In the genomic region with DNA sequence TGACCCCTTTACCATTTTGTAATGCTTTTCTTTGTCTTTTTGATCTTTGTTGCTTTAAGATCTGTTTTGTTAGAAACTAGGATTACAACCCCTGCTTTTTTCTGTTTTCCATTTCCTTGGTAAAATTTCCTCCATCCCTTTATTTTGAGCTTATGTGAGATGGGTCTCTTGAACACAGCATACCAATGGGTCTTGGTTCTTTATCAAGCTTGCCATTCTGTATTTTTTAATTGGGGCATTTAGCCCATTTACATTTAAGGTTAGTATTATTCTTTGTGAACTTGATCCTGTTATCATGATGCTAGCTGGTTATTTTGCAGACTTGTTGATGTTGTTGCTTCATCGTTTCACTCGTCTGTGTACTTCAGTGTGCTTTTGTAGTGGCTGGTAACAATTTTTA, we compare ENCODE assay signal across 28 cellular contexts.
"Had no signal": no experiment of that assay in that cellular context is flagged by ENCODE, and none has a peak within 500 bp of the region (broad histone marks: within the 10 kb centered on the region; RNA-seq: fewer than 3 reads in every experiment).

No MANE protein-coding gene starts in this region.

- H3K4me3 ChIP-seq: colonic mucosa, coronary artery, dorsolateral prefrontal cortex, esophagus muscularis mucosa, esophagus squamous epithelium, gastrocnemius medialis, gastroesophageal sphincter, heart left ventricle, heart right ventricle had no signal

- H3K4me1 ChIP-seq: colonic mucosa, esophagus squamous epithelium, foreskin keratinocyte, gastroesophageal sphincter, heart left ventricle had no signal

- FAIRE-seq: colon, endometrium, endothelial cell of umbilical vein, frontal cortex had no signal

- H3K36me3 ChIP-seq: colonic mucosa, esophagus muscularis mucosa, esophagus squamous epithelium, gastrocnemius medialis, gastroesophageal sphincter, heart left ventricle, heart right ventricle had no signal

- H3K27me3 Mint-ChIP-seq: dendritic cell treated with granulocyte-macrophage colony-stimulating factor and Interleukin-4, amounts not matched to agents 40 ng/mL and 50 ng/mL, for 4 days; effector memory CD8-positive, alpha-beta T cell had no signal

- ATAC-seq: effector memory CD8-positive, alpha-beta T cell; esophagus mucosa; foreskin keratinocyte; gastrocnemius medialis; gastroesophageal sphincter; heart left ventricle; heart right ventricle had no signal

- H3K4me1 Mint-ChIP-seq: endodermal cell had no signal

- H3K27ac ChIP-seq: colonic mucosa, coronary artery, dorsolateral prefrontal cortex, epithelial cell of prostate, esophagus muscularis mucosa, esophagus squamous epithelium, foreskin keratinocyte, gastrocnemius medialis, gastroesophageal sphincter, heart left ventricle, heart right ventricle had no signal

- H3K27me3 ChIP-seq: colonic mucosa, dorsolateral prefrontal cortex, esophagus muscularis mucosa, esophagus squamous epithelium, foreskin keratinocyte, gastrocnemius medialis, gastroesophageal sphincter, heart left ventricle, heart right ventricle had no signal

- DNase-seq: colonic mucosa; cortex of kidney; dermis blood vessel endothelial cell; dorsolateral prefrontal cortex; effector CD4-positive, alpha-beta T cell; effector CD8-positive, alpha-beta T cell; effector memory CD4-positive, alpha-beta T cell; effector memory CD8-positive, alpha-beta T cell; endodermal cell; erythroblast; esophagus squamous epithelium; foreskin fibroblast; foreskin keratinocyte; gastrocnemius medialis; glutamatergic neuron; head of caudate nucleus; heart left ventricle; heart right ventricle had no signal

- H3K9me3 ChIP-seq: colonic mucosa, gastrocnemius medialis had no signal

- H3K4me3 Mint-ChIP-seq: dendritic cell treated with granulocyte-macrophage colony-stimulating factor and Interleukin-4, amounts not matched to agents 40 ng/mL and 50 ng/mL, for 4 days; effector memory CD8-positive, alpha-beta T cell; endodermal cell had no signal

- H3K27ac Mint-ChIP-seq: dendritic cell treated with granulocyte-macrophage colony-stimulating factor and Interleukin-4, amounts not matched to agents 40 ng/mL and 50 ng/mL, for 4 days; effector memory CD8-positive, alpha-beta T cell; endodermal cell had no signal
